ENCODE assay signal across 25 cellular contexts in genomic region chr3:115695081-115695480, GRCh38.
DNase-seq lines count a peak whose midpoint lies in the region; ATAC-seq and TF ChIP-seq lines count a peak whose summit lies in the region.
"Had no signal": no experiment of that assay in that cellular context is flagged by ENCODE, and none has a peak within 500 bp of the region (broad histone marks: within the 10 kb centered on the region; RNA-seq: fewer than 3 reads in every experiment).

No MANE protein-coding gene starts in this region.

- peaks cover 12% of the 10 kb centered on the region for H3K4me1 Mint-ChIP-seq in Calu3 (ENCODE audit: low read depth, unreplicated experiment)
- H3K4me1 Mint-ChIP-seq: B cell had no signal

- H3K9me3 ChIP-seq in neural cell (ENCODE audit: low read length) = no peaks in the 10 kb centered on the region
- H3K9me3 ChIP-seq: Caco-2, SJCRH30 had no signal

- peaks cover 12% of the 10 kb centered on the region for H3F3A ChIP-seq in neural cell (ENCODE audit: insufficient read depth, low read length, poor library complexity, severe bottlenecking)

- H4K20me1 ChIP-seq in neural cell (ENCODE audit: insufficient read depth) = peaks cover 5% of the 10 kb centered on the region

- TF ChIP-seq CTCF in Calu3 (IDR thresholded peaks at IDR 0.05; ENCODE audit: unreplicated experiment) = no peak
- no peak for TF ChIP-seq CTCF in epithelial cell of esophagus (IDR thresholded peaks at IDR 0.05; ENCODE audit: insufficient read depth, low read depth, low read length, missing control alignments)
- TF ChIP-seq CTCF in neural cell (IDR thresholded peaks at IDR 0.05; ENCODE audit: poor library complexity, severe bottlenecking) = no peak

- H3K9me3 Mint-ChIP-seq in Calu3 (ENCODE audit: low read depth, unreplicated experiment) = no peaks in the 10 kb centered on the region
- H3K9me3 Mint-ChIP-seq: CD8-positive, alpha-beta T cell; IgD-negative memory B cell had no signal

- H3K9me2 ChIP-seq in neural cell (ENCODE audit: insufficient read depth, low read length) = no peaks in the 10 kb centered on the region

- H3K27ac Mint-ChIP-seq in Calu3 (ENCODE audit: unreplicated experiment) = peak overlapping the region; percentile 63
- H3K27ac Mint-ChIP-seq: B cell; CD8-positive, alpha-beta T cell; IgD-negative memory B cell had no signal

- TF ChIP-seq RAD21 in neural cell (conservative IDR thresholded peaks at IDR 0.05) = no peak

- CTCF ChIA-PET in Calu3 (lab: Charles Lee) = no interaction called here

- peak overlapping the region; percentile 64 for H3K9ac ChIP-seq in neural cell (ENCODE audit: low read length)
- H3K9ac ChIP-seq: KMS-11 had no signal

- TF ChIP-seq EP300 in neural cell (conservative IDR thresholded peaks at IDR 0.05; ENCODE audit: poor library complexity, severe bottlenecking) = no peak

- no peak overlapping the region for H2AFZ ChIP-seq in neural cell (ENCODE audit: low read depth, low read length)

- no peak for ATAC-seq in HG03280 (IDR thresholded peaks at IDR 0.05; ENCODE audit: unreplicated experiment)
- ATAC-seq: CD8-positive, alpha-beta T cell; Right ventricle myocardium inferior had no signal

- intact Hi-C loops in Calu3 (cut with micrococcal nuclease; ENCODE audit: unreplicated experiment) = loop anchor here (10.0 kb wide), 1 partner anchor 90 kb away; no protein-coding TSS in a partner anchor

- H3K79me2 ChIP-seq in neural cell (replicated peaks; ENCODE audit: insufficient read depth, low read length) = peaks cover 62% of the 10 kb centered on the region

- H3K27me3 Mint-ChIP-seq in Calu3 (ENCODE audit: unreplicated experiment) = no peaks in the 10 kb centered on the region

- H3K4me3 Mint-ChIP-seq in Calu3 (ENCODE audit: low read depth, unreplicated experiment) = no peak overlapping the region
- H3K4me3 Mint-ChIP-seq: B cell; CD8-positive, alpha-beta T cell; IgD-negative memory B cell had no signal

- DNase-seq in Calu3 (no peak), SW480 (ENCODE audit: low spot score) (peak; percentile 40), epithelial cell of esophagus (ENCODE audit: low read depth) (peak; percentile 26), activated gamma-delta T cell (lab: John Stamatoyannopoulos, UW) (no peak), GOT3 (lab: John Stamatoyannopoulos, UW) (no peak)
- DNase-seq: Caco-2; CD8-positive, alpha-beta T cell; DMS 273 treated with DMSO at 0.1 percent for 48 hours; DMS79 treated with DMSO at 0.1 percent for 48 hours; GF-D8; NCI-H1105; NCI-H1436 treated with DMSO at 0.1 percent for 48 hours; NCI-H187 treated with DMSO at 0.1 percent for 48 hours; NCI-H446; NCI-H524 treated with DMSO at 0.1 percent for 48 hours; NCI-H774; SJCRH30 had no signal

- peaks cover 9% of the 10 kb centered on the region for H3K36me3 ChIP-seq in neural cell (ENCODE audit: insufficient read depth, low read length)
- H3K36me3 ChIP-seq: SJCRH30 had no signal

- no TSS peak for BruUV-seq in Calu3 (replicated peaks; lab: Mats Ljungman, UMichigan)

- H3K27me3 ChIP-seq in neural cell (ENCODE audit: insufficient read depth, low read depth, low read length) = no peaks in the 10 kb centered on the region
- H3K27me3 ChIP-seq: SJCRH30 had no signal

- H3K36me3 Mint-ChIP-seq in Calu3 (ENCODE audit: insufficient read depth, unreplicated experiment) = peaks cover 5% of the 10 kb centered on the region
- H3K36me3 Mint-ChIP-seq: CD8-positive, alpha-beta T cell; IgD-negative memory B cell had no signal

- peak overlapping the region; percentile 90 for H3K27ac ChIP-seq in neural cell (ENCODE audit: low read length)
- H3K27ac ChIP-seq: C4-2B, HL-60, KMS-11, SJCRH30 had no signal

- peak overlapping the region; percentile 70 for H3K4me2 ChIP-seq in neural cell (ENCODE audit: low read length)
- H3K4me2 ChIP-seq: KMS-11 had no signal

- H3K4me3 ChIP-seq in epithelial cell of esophagus (ENCODE audit: low read length) (no peak overlapping the region), neural cell (ENCODE audit: low read length) (peak overlapping the region; percentile 50)
- H3K4me3 ChIP-seq: SJCRH30 had no signal

TF ChIP-seq in neural cell, 6 proteins besides CTCF, POLR2A, EP300 and RAD21:
- TF ChIP-seq SMC3 (conservative IDR thresholded peaks at IDR 0.05; ENCODE audit: poor library complexity) (no peak), EZH2 (IDR thresholded peaks at IDR 0.05; ENCODE audit: borderline replicate concordance, insufficient read depth, low read length, poor library complexity, severe bottlenecking) (no peak), MXI1 (conservative IDR thresholded peaks at IDR 0.05; ENCODE audit: poor library complexity, severe bottlenecking) (no peak), TAF1 (IDR thresholded peaks at IDR 0.05; ENCODE audit: low read depth) (no peak), POLR2AphosphoS5 (IDR thresholded peaks at IDR 0.05) (no peak), REST (IDR thresholded peaks at IDR 0.05; ENCODE audit: borderline replicate concordance) (no peak)

Comparison
In these comparisons a context has a peak if more than half of its experiments do, and no peak if none do; other contexts are left out.
1. DNase-seq: peak in SW480 (single experiment) and epithelial cell of esophagus (single experiment); none in Calu3 (single experiment), activated gamma-delta T cell (single experiment) and GOT3 (single experiment).